Comparison of ENCODE assay signal across 24 cellular contexts in the genomic region with DNA sequence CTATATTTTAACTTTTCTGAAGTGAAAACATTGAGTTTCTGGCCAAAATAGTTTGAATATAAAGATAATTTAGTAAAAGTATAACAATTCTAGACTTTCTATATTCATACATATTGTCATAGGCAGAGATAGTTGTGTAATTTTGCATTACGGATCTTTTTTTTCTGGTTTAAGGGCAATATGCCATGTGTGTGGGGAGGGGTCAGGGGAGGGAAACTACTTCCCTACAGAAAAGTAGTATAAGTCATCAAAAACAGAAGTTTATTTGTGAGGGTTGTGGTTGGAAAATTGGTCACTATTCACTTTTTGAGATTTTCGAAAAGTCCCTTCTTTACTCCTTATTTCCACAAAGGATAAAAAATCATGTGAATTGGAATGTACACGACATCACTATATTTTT.
"Had no signal": no experiment of that assay in that cellular context is flagged by ENCODE, and none has a peak within 500 bp of the region (broad histone marks: within the 10 kb centered on the region; RNA-seq: fewer than 3 reads in every experiment).

No MANE protein-coding gene starts in this region.

- ATAC-seq: left cardiac atrium; naive thymus-derived CD4-positive, alpha-beta T cell; sciatic nerve; stimulated activated naive B cell treated with anti-CD40 and anti-IgM and Interleukin-4, amounts not matched to agents 10 μg/mL and 1 μg/mL and 100 μg/mL, for 72 hours; stimulated activated naive CD8-positive, alpha-beta T cell treated with anti-CD3 and anti-CD28 coated beads, Interleukin-15, amount 100 ng/mL, for 72 hours; upper lobe of right lung had no signal

- H3K4me3 Mint-ChIP-seq: naive thymus-derived CD4-positive, alpha-beta T cell; nephron progenitor cell; stimulated activated naive B cell treated with anti-CD40 and anti-IgM and Interleukin-4, amounts not matched to agents 10 μg/mL and 1 μg/mL and 100 μg/mL, for 72 hours; stimulated activated naive CD8-positive, alpha-beta T cell treated with anti-CD3 and anti-CD28 coated beads, Interleukin-15, amount 100 ng/mL, for 72 hours had no signal

- H3K4me1 Mint-ChIP-seq: stimulated activated naive CD8-positive, alpha-beta T cell treated with anti-CD3 and anti-CD28 coated beads, Interleukin-15, amount 100 ng/mL, for 72 hours had no signal

- DNase-seq: dorsolateral prefrontal cortex; effector CD8-positive, alpha-beta T cell; foreskin melanocyte; head of caudate nucleus; kidney; left cardiac atrium; left ventricle myocardium inferior; mesendoderm; naive thymus-derived CD4-positive, alpha-beta T cell; nephron progenitor cell; spleen; stimulated activated CD4-positive, alpha-beta T cell treated with anti-CD3 and anti-CD28 coated beads, Interleukin-15, amount 100 ng/mL, for 24 hours; stimulated activated CD4-positive, alpha-beta T cell treated with anti-CD3 and anti-CD28 coated beads, Interleukin-1b, Interleukin-23, amount 100 ng/mL, for 48 hours; stimulated activated CD4-positive, alpha-beta T cell treated with anti-CD3 and anti-CD28 coated beads, Interleukin-4, amount 100 ng/mL, for 24 hours; stimulated activated naive B cell treated with anti-CD40 and anti-IgM and Interleukin-4, amounts not matched to agents 10 μg/mL and 1 μg/mL and 100 μg/mL, for 72 hours; stimulated activated naive CD8-positive, alpha-beta T cell treated with anti-CD3 and anti-CD28 coated beads, Interleukin-15, amount 100 ng/mL, for 72 hours; testis; upper lobe of right lung had no signal

- H3K36me3 ChIP-seq: left ventricle myocardium inferior, spleen, tibial nerve, upper lobe of right lung, vagina had no signal

- H3K4me3 ChIP-seq: dorsolateral prefrontal cortex, hepatocyte, left ventricle myocardium inferior, lung, spleen, testis, tibial nerve, upper lobe of right lung, vagina had no signal

- H3K27ac ChIP-seq: dorsolateral prefrontal cortex, hepatocyte, left ventricle myocardium inferior, parathyroid adenoma, spleen, testis, tibial nerve, upper lobe of right lung, vagina had no signal

- H3K9me3 ChIP-seq: testis, upper lobe of right lung, vagina had no signal

- H3K27me3 ChIP-seq: dorsolateral prefrontal cortex, hepatocyte, spleen, testis, tibial nerve, upper lobe of right lung, vagina had no signal

- H3K27ac Mint-ChIP-seq: naive thymus-derived CD4-positive, alpha-beta T cell; nephron progenitor cell; stimulated activated naive B cell treated with anti-CD40 and anti-IgM and Interleukin-4, amounts not matched to agents 10 μg/mL and 1 μg/mL and 100 μg/mL, for 72 hours; stimulated activated naive CD8-positive, alpha-beta T cell treated with anti-CD3 and anti-CD28 coated beads, Interleukin-15, amount 100 ng/mL, for 72 hours had no signal

- H3K4me1 ChIP-seq: left ventricle myocardium inferior, parathyroid adenoma, spleen, testis, upper lobe of right lung had no signal
